In the genomic region with DNA sequence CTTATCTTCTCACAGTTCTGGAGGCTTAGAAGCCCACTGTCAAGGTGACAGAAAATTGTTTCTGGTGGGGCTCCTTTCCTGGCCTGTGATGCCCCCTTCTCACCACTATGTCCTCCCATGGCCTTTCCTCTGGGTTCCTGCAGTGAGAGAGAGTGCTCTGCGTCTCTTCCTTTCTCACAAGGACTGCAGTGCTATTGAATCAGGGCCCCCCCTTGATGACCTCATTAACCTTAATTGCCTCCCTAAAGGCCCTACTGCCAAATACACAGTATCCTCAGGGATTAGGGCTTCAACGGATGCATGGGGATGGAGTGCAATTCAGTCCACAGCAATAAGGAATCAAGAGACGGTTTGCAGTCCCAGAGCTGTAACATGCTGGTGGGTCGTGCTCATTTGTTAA, we compare ENCODE assay signal across 18 cellular contexts.
DNase-seq lines count a peak whose midpoint lies in the region; ATAC-seq and TF ChIP-seq lines count a peak whose summit lies in the region.
"Had no signal": no experiment of that assay in that cellular context is flagged by ENCODE, and none has a peak within 500 bp of the region (broad histone marks: within the 10 kb centered on the region; RNA-seq: fewer than 3 reads in every experiment).

No MANE protein-coding gene starts in this region.

- no peaks in the 10 kb centered on the region for H3K79me2 ChIP-seq in neural progenitor cell (ENCODE audit: low read depth)

- TF ChIP-seq CTCF in WTC11 (IDR thresholded peaks at IDR 0.05) (no peak), neural progenitor cell (IDR thresholded peaks at IDR 0.05) (peak; percentile 22)

- H3K4me3 Mint-ChIP-seq in activated CD8-positive, alpha-beta memory T cell treated with anti-CD3 and anti-CD28 coated beads, Interleukin-2, amount 10 ng/mL, durations not matched to agents 7 days and 5 days = no peak overlapping the region
- H3K4me3 Mint-ChIP-seq in WTC11 (no peak overlapping the region), neural progenitor cell (no peak overlapping the region)
- H3K4me3 Mint-ChIP-seq in activated CD8-positive, alpha-beta T cell treated with anti-CD3 and anti-CD28 coated beads, Interleukin-2, amount 10 ng/mL, durations not matched to agents 7 days and 5 days = no peak overlapping the region
- H3K4me3 Mint-ChIP-seq: CD14-positive monocyte; CD4-positive, alpha-beta memory T cell; IgD-negative memory B cell had no signal

- no peaks in the 10 kb centered on the region for H3K36me3 ChIP-seq in neural progenitor cell
- H3K36me3 ChIP-seq: BLaER1, HAP-1 had no signal

- H3K9ac ChIP-seq in neural progenitor cell = no peak overlapping the region
- H3K9ac ChIP-seq: BLaER1 had no signal

- peaks cover 26% of the 10 kb centered on the region for H3K4me1 ChIP-seq in neural progenitor cell
- H3K4me1 ChIP-seq: BLaER1 had no signal

- H3F3A ChIP-seq in neural progenitor cell (ENCODE audit: low read depth) = peaks cover 3% of the 10 kb centered on the region

- ATAC-seq in activated CD8-positive, alpha-beta memory T cell treated with anti-CD3 and anti-CD28 coated beads, Interleukin-2, amount 10 ng/mL, durations not matched to agents 7 days and 5 days = no peak
- ATAC-seq in WTC11 = peak; percentile 65
- ATAC-seq in activated CD8-positive, alpha-beta T cell treated with anti-CD3 and anti-CD28 coated beads, Interleukin-2, amount 10 ng/mL, durations not matched to agents 7 days and 5 days = no peak
- ATAC-seq in stimulated activated naive CD8-positive, alpha-beta T cell treated with anti-CD3 and anti-CD28 coated beads, Interleukin-15, Interleukin-2, amounts not matched to agents 100 U/mL and 50 U/mL, for 24 hours = no peak
- ATAC-seq: HepG2 had no signal

- no peak overlapping the region for H3K27ac Mint-ChIP-seq in activated CD8-positive, alpha-beta memory T cell treated with anti-CD3 and anti-CD28 coated beads, Interleukin-2, amount 10 ng/mL, durations not matched to agents 7 days and 5 days
- H3K27ac Mint-ChIP-seq in WTC11 (no peak overlapping the region), neural progenitor cell (no peak overlapping the region)
- no peak overlapping the region for H3K27ac Mint-ChIP-seq in activated CD8-positive, alpha-beta T cell treated with anti-CD3 and anti-CD28 coated beads, Interleukin-2, amount 10 ng/mL, durations not matched to agents 7 days and 5 days
- H3K27ac Mint-ChIP-seq: CD14-positive monocyte; CD4-positive, alpha-beta memory T cell; IgD-negative memory B cell had no signal

- H3K4me3 ChIP-seq in neural progenitor cell = no peak overlapping the region
- H3K4me3 ChIP-seq: BLaER1, HAP-1 had no signal

- peak; percentile 26 for DNase-seq in activated CD8-positive, alpha-beta memory T cell treated with anti-CD3 and anti-CD28 coated beads, Interleukin-2, amount 10 ng/mL, durations not matched to agents 7 days and 5 days
- DNase-seq in activated CD8-positive, alpha-beta memory T cell treated with anti-CD3 and anti-CD28 coated beads, Interleukin-2, amount 50 U/mL, for 4 hours = no peak
- no peak for DNase-seq in WTC11 (ENCODE audit: low spot score)
- DNase-seq in neural progenitor cell (ENCODE audit: low spot score) = peak; percentile 70
- DNase-seq in activated CD8-positive, alpha-beta T cell treated with anti-CD3 and anti-CD28 coated beads, Interleukin-2, amount 10 ng/mL, durations not matched to agents 7 days and 5 days = no peak
- no peak for DNase-seq in NCI-H345 treated with DMSO at 0.1 percent for 48 hours (lab: John Stamatoyannopoulos, UW; ENCODE audit: unreplicated experiment)
- DNase-seq in NCI-H1436 (lab: John Stamatoyannopoulos, UW) = no peak
- no peak for DNase-seq in stimulated activated naive CD8-positive, alpha-beta T cell treated with anti-CD3 and anti-CD28 coated beads, Interleukin-15, Interleukin-2, amounts not matched to agents 100 U/mL and 50 U/mL, for 24 hours
- DNase-seq: 8988T; Calu3; CD4-positive, alpha-beta memory T cell; DMS79 treated with DMSO at 0.1 percent for 48 hours; GOT3 had no signal

- no peaks in the 10 kb centered on the region for H3K9me3 ChIP-seq in neural progenitor cell (ENCODE audit: low read depth)
- H3K9me3 ChIP-seq: BLaER1, HAP-1 had no signal

- peak overlapping the region; percentile 17 for H3K4me2 ChIP-seq in neural progenitor cell
- H3K4me2 ChIP-seq: BLaER1 had no signal

- no peak overlapping the region for H3K27ac ChIP-seq in neural progenitor cell
- H3K27ac ChIP-seq: BLaER1 had no signal

- CTCF ChIA-PET in activated CD8-positive, alpha-beta memory T cell treated with anti-CD3 and anti-CD28 coated beads, Interleukin-2, amount 10 ng/mL, durations not matched to agents 7 days and 5 days (lab: Charles Lee) = no interaction called here
- CTCF ChIA-PET in WTC11 (lab: Charles Lee) = no interaction called here
- CTCF ChIA-PET in activated CD8-positive, alpha-beta T cell treated with anti-CD3 and anti-CD28 coated beads, Interleukin-2, amount 10 ng/mL, durations not matched to agents 7 days and 5 days (lab: Charles Lee) = no interaction called here

- no peaks in the 10 kb centered on the region for H4K20me1 ChIP-seq in neural progenitor cell (ENCODE audit: low read depth)
- H4K20me1 ChIP-seq: BLaER1 had no signal

- peaks cover 11% of the 10 kb centered on the region for H3K27me3 Mint-ChIP-seq in activated CD8-positive, alpha-beta memory T cell treated with anti-CD3 and anti-CD28 coated beads, Interleukin-2, amount 10 ng/mL, durations not matched to agents 7 days and 5 days
- H3K27me3 Mint-ChIP-seq in WTC11 (ENCODE audit: low read depth) = peaks cover 8% of the 10 kb centered on the region
- peaks cover 13% of the 10 kb centered on the region for H3K27me3 Mint-ChIP-seq in neural progenitor cell (ENCODE audit: insufficient read depth, low read depth)
- H3K27me3 Mint-ChIP-seq in activated CD8-positive, alpha-beta T cell treated with anti-CD3 and anti-CD28 coated beads, Interleukin-2, amount 10 ng/mL, durations not matched to agents 7 days and 5 days (ENCODE audit: low read depth) = peaks cover 2% of the 10 kb centered on the region

- H2AFZ ChIP-seq in neural progenitor cell (replicated peaks) = no peak overlapping the region

- POLR2A ChIA-PET in WTC11 (lab: Charles Lee) = no interaction called here
- POLR2A ChIA-PET in activated CD8-positive, alpha-beta T cell treated with anti-CD3 and anti-CD28 coated beads, Interleukin-2, amount 10 ng/mL, durations not matched to agents 7 days and 5 days (lab: Charles Lee) = no interaction called here

- no peaks in the 10 kb centered on the region for H3K36me3 Mint-ChIP-seq in activated CD8-positive, alpha-beta memory T cell treated with anti-CD3 and anti-CD28 coated beads, Interleukin-2, amount 10 ng/mL, durations not matched to agents 7 days and 5 days
- H3K36me3 Mint-ChIP-seq in WTC11 = peaks cover 10% of the 10 kb centered on the region
- H3K36me3 Mint-ChIP-seq in neural progenitor cell = no peaks in the 10 kb centered on the region
- no peaks in the 10 kb centered on the region for H3K36me3 Mint-ChIP-seq in activated CD8-positive, alpha-beta T cell treated with anti-CD3 and anti-CD28 coated beads, Interleukin-2, amount 10 ng/mL, durations not matched to agents 7 days and 5 days (ENCODE audit: low read depth)
- H3K36me3 Mint-ChIP-seq: CD14-positive monocyte; CD4-positive, alpha-beta memory T cell; IgD-negative memory B cell had no signal

- no peaks in the 10 kb centered on the region for H3K9me3 Mint-ChIP-seq in activated CD8-positive, alpha-beta memory T cell treated with anti-CD3 and anti-CD28 coated beads, Interleukin-2, amount 10 ng/mL, durations not matched to agents 7 days and 5 days (ENCODE audit: low read depth)
- peaks cover 17% of the 10 kb centered on the region for H3K9me3 Mint-ChIP-seq in WTC11
- peaks cover 3% of the 10 kb centered on the region for H3K9me3 Mint-ChIP-seq in neural progenitor cell
- no peaks in the 10 kb centered on the region for H3K9me3 Mint-ChIP-seq in activated CD8-positive, alpha-beta T cell treated with anti-CD3 and anti-CD28 coated beads, Interleukin-2, amount 10 ng/mL, durations not matched to agents 7 days and 5 days (ENCODE audit: insufficient read depth)

- no peaks in the 10 kb centered on the region for H3K27me3 ChIP-seq in neural progenitor cell
- H3K27me3 ChIP-seq: BLaER1 had no signal

- H3K4me1 Mint-ChIP-seq in activated CD8-positive, alpha-beta memory T cell treated with anti-CD3 and anti-CD28 coated beads, Interleukin-2, amount 10 ng/mL, durations not matched to agents 7 days and 5 days = peaks cover 4% of the 10 kb centered on the region
- H3K4me1 Mint-ChIP-seq in WTC11 = peaks cover 70% of the 10 kb centered on the region
- H3K4me1 Mint-ChIP-seq in neural progenitor cell = peaks cover 15% of the 10 kb centered on the region
- peaks cover 3% of the 10 kb centered on the region for H3K4me1 Mint-ChIP-seq in activated CD8-positive, alpha-beta T cell treated with anti-CD3 and anti-CD28 coated beads, Interleukin-2, amount 10 ng/mL, durations not matched to agents 7 days and 5 days (ENCODE audit: low read depth)
- H3K4me1 Mint-ChIP-seq: CD14-positive monocyte, IgD-negative memory B cell had no signal

TF ChIP-seq in WTC11, 78 proteins besides CTCF, POLR2A, EP300 and RAD21:
- TF ChIP-seq ZNF121 (CRISPR knock-in tag; IDR thresholded peaks at IDR 0.05) = no peak
- no peak for TF ChIP-seq NFATC4 (CRISPR knock-in tag; IDR thresholded peaks at IDR 0.05)

Comparison
In these comparisons a context has a peak if more than half of its experiments do, and no peak if none do; other contexts are left out.
1. DNase-seq: peak in activated CD8-positive, alpha-beta memory T cell treated with anti-CD3 and anti-CD28 coated beads, Interleukin-2, amount 10 ng/mL, durations not matched to agents 7 days and 5 days (single experiment) and neural progenitor cell (single experiment); none in activated CD8-positive, alpha-beta memory T cell treated with anti-CD3 and anti-CD28 coated beads, Interleukin-2, amount 50 U/mL, for 4 hours (single experiment), WTC11 (single experiment), activated CD8-positive, alpha-beta T cell treated with anti-CD3 and anti-CD28 coated beads, Interleukin-2, amount 10 ng/mL, durations not matched to agents 7 days and 5 days (single experiment), NCI-H345 treated with DMSO at 0.1 percent for 48 hours (single experiment), NCI-H1436 (single experiment) and stimulated activated naive CD8-positive, alpha-beta T cell treated with anti-CD3 and anti-CD28 coated beads, Interleukin-15, Interleukin-2, amounts not matched to agents 100 U/mL and 50 U/mL, for 24 hours (single experiment).